Comparison of ENCODE assay signal across 22 cellular contexts in genomic region chr9:33682551-33682950, GRCh38.
"Had no signal": no experiment of that assay in that cellular context is flagged by ENCODE, and none has a peak within 500 bp of the region (broad histone marks: within the 10 kb centered on the region; RNA-seq: fewer than 3 reads in every experiment).

No MANE protein-coding gene starts in this region.

- H3K4me3 ChIP-seq: SJSA1, SK-N-MC had no signal

- H3K9me3 ChIP-seq: SJSA1 had no signal

- H3K9ac ChIP-seq: KMS-11 had no signal

- H3K36me3 ChIP-seq: SJSA1 had no signal

- DNase-seq: IMR-90, Kasumi-1, MM.1S, MV-4-11, NCI-H1048, NCI-H1105, NCI-H1417, NCI-H1436 treated with DMSO at 0.1 percent for 48 hours, NCI-H1694, NCI-H187 treated with DMSO at 0.1 percent for 48 hours, NCI-H2029 treated with DMSO at 0.1 percent for 48 hours, NCI-H2227 treated with DMSO at 0.1 percent for 48 hours, NCI-H524, NCI-H526 treated with DMSO at 0.1 percent for 48 hours, NCI-H748 treated with DMSO at 0.1 percent for 48 hours, Right ventricle myocardium superior, RPMI8226, SIG-M5 had no signal

- H3K4me2 ChIP-seq: KMS-11 had no signal

- ATAC-seq: HepG2 had no signal

- H3K4me1 ChIP-seq: SJSA1 had no signal

- H3K27ac ChIP-seq: KMS-11, SJSA1, SK-N-MC had no signal
